ENCODE assay signal across 1 cellular context in the genomic region with DNA sequence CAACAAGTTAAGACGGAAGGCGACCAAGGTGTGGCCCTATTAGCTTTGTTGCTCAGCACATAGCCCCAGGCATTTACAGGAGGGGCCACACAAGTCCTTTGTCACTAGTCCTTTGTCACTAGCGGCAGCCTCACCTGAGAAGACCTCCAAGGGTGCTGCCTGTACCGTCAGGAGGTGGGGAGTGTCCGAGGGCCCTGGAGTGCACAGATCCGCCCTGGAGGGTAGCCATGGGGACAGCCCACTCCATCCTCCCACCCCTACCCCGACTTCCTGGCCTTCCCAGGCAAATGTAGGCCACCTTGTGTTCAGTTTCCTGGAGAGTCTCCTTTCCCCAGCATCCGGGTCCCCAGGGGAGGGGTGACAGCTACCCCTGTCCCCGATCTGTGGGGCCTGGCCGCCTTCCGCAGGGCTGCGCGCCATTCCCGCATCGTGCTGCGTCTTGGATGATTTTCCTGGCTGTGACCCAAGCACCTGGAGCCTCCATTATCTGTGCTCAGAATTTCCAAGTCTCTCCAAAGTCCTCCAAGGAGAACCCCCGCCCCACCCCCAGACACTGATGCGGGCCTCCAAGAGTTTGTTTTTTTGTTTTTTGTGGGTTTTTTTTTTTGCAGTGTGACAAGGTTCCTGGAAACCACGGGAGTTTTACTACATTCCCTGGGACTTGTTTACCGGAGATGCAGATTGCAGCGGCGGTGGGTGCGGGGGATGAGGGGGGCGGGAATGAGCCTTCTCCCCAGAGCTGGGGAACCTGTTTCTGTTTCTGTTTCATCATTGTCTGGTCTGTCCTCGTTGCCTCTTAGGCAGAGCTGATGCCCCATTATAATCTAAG.
TF ChIP-seq lines count a peak whose summit lies in the region.

No MANE protein-coding gene starts in this region.

TF ChIP-seq in GM12878, 131 proteins besides CTCF, POLR2A, EP300 and RAD21 (continued from another document):
- TF ChIP-seq, protein P1, sequence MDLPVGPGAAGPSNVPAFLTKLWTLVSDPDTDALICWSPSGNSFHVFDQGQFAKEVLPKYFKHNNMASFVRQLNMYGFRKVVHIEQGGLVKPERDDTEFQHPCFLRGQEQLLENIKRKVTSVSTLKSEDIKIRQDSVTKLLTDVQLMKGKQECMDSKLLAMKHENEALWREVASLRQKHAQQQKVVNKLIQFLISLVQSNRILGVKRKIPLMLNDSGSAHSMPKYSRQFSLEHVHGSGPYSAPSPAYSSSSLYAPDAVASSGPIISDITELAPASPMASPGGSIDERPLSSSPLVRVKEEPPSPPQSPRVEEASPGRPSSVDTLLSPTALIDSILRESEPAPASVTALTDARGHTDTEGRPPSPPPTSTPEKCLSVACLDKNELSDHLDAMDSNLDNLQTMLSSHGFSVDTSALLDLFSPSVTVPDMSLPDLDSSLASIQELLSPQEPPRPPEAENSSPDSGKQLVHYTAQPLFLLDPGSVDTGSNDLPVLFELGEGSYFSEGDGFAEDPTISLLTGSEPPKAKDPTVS (IDR thresholded peaks at IDR 0.05; ENCODE audit: low read depth, low read length), result no peak
- TF ChIP-seq RFX5 (IDR thresholded peaks at IDR 0.05; ENCODE audit: low read depth, low read length) (no peak), TBL1XR1 (IDR thresholded peaks at IDR 0.05; ENCODE audit: low read depth, low read length) (no peak), NBN (IDR thresholded peaks at IDR 0.05) (no peak), MYC (IDR thresholded peaks at IDR 0.05; ENCODE audit: insufficient read depth, insufficient read length, insufficient replicate concordance, low read length, severe bottlenecking) (no peak), ATF7 (IDR thresholded peaks at IDR 0.05; ENCODE audit: low read depth) (no peak), CHD2 (IDR thresholded peaks at IDR 0.05; ENCODE audit: borderline replicate concordance, low read depth, low read length) (no peak), ETV6 (conservative IDR thresholded peaks at IDR 0.05 in 1 of 2, IDR thresholded peaks at IDR 0.05 in 1 of 2; ENCODE audit: borderline replicate concordance in 1 of 2, low read depth in 1 of 2) (no peak), CREM (IDR thresholded peaks at IDR 0.05; ENCODE audit: low read depth) (no peak), ZBED1 (IDR thresholded peaks at IDR 0.05; ENCODE audit: borderline replicate concordance) (no peak)
- TF ChIP-seq, protein P2, sequence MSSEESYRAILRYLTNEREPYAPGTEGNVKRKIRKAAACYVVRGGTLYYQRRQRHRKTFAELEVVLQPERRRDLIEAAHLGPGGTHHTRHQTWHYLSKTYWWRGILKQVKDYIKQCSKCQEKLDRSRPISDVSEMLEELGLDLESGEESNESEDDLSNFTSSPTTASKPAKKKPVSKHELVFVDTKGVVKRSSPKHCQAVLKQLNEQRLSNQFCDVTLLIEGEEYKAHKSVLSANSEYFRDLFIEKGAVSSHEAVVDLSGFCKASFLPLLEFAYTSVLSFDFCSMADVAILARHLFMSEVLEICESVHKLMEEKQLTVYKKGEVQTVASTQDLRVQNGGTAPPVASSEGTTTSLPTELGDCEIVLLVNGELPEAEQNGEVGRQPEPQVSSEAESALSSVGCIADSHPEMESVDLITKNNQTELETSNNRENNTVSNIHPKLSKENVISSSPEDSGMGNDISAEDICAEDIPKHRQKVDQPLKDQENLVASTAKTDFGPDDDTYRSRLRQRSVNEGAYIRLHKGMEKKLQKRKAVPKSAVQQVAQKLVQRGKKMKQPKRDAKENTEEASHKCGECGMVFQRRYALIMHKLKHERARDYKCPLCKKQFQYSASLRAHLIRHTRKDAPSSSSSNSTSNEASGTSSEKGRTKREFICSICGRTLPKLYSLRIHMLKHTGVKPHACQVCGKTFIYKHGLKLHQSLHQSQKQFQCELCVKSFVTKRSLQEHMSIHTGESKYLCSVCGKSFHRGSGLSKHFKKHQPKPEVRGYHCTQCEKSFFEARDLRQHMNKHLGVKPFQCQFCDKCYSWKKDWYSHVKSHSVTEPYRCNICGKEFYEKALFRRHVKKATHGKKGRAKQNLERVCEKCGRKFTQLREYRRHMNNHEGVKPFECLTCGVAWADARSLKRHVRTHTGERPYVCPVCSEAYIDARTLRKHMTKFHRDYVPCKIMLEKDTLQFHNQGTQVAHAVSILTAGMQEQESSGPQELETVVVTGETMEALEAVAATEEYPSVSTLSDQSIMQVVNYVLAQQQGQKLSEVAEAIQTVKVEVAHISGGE (CRISPR knock-in tag; IDR thresholded peaks at IDR 0.05), result no peak
